Comparison of ENCODE assay signal across 8 cellular contexts in the genomic region with DNA sequence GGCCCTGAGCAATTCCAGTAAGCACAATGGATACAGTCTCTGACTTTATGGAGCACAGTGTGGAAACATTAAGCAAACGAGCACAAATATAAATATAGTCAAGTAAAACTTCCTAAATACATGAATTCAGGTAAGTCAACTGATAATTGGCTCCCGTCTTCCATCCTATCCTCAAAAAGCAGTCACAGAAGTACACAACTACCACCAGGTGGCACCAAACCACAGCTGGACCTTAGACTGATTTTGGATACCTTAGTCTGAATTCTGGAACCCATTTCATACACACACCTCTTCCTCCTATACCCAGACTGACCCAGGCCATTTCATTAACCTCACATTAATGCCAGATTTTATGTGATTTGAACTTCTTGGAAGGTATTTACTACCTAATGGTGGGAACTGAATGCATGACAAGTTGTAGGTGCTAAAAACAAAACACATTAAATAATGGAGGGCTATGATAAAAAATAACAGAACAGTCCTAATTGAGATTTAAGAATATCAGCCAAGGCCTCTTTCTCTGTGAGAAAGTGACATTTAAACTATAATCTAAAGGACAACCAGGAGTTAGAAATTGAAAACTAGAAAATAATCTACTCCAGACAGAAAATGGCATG.
A peak's percentile ranks its signal among the peaks of the same experiment; 100 is the strongest.
DNase-seq lines count a peak whose midpoint lies in the region; ATAC-seq and TF ChIP-seq lines count a peak whose summit lies in the region.

No MANE protein-coding gene starts in this region.

- POLR2A ChIA-PET in AG04449 (lab: Yijun Ruan, JAX) = interaction anchor here (0.6 kb wide), 1 partner anchor 70 kb away, joined by 3 read pairs; no protein-coding TSS in a partner anchor

- TF ChIP-seq CTCF in AG04449 (IDR thresholded peaks at IDR 0.05; ENCODE audit: insufficient read depth, low read length, missing control alignments) = peak; percentile 85

- no peak overlapping the region for H3K4me3 ChIP-seq in AG04449 (ENCODE audit: low read depth, low read length)

- ATAC-seq in GM18517 (IDR thresholded peaks at IDR 0.05; ENCODE audit: unreplicated experiment) (peak; percentile 84), HG03159 (IDR thresholded peaks at IDR 0.05; ENCODE audit: unreplicated experiment) (peak; percentile 62), left colon (peak; percentile 86)

- DNase-seq in AG04449 (ENCODE audit: low read depth, low spot score) (no peak), NCI-H226 (peak; percentile 32), left colon (peak; percentile 61 to 62)
- DNase-seq in activated CD4-positive, CD25-positive, alpha-beta regulatory T cell (lab: John Stamatoyannopoulos, UW) = peak; percentile 43 to 58 (median 48)
- peak; percentile 64 for DNase-seq in central memory CD4-positive, alpha-beta T cell
- DNase-seq in stimulated activated CD4-positive, alpha-beta T cell treated with anti-CD3 and anti-CD28 coated beads, Interleukin-4, amount 100 ng/mL, for 4 hours = peak; percentile 52 to 68

- CTCF ChIA-PET in AG04449 (lab: Yijun Ruan, JAX) = interaction anchor here (1.0 to 7.7 kb wide), 26 partner anchors 9 to 432 kb away, joined by 3 to 102 read pairs (median 6); no protein-coding TSS in a partner anchor

- intact Hi-C loops in left colon (cut with DNase I, micrococcal nuclease) = no loop called here
